Comparison of ENCODE assay signal across 25 cellular contexts in genomic region chr12:63317880-63318279, GRCh38.
"Had no signal": no experiment of that assay in that cellular context is flagged by ENCODE, and none has a peak within 500 bp of the region (broad histone marks: within the 10 kb centered on the region; RNA-seq: fewer than 3 reads in every experiment).

No MANE protein-coding gene starts in this region.

- H3K27me3 ChIP-seq: neutrophil, pancreas, right lobe of liver, sigmoid colon, suprapubic skin, testis, transverse colon, upper lobe of right lung, uterus had no signal

- H3K4me3 ChIP-seq: pancreas, prostate gland, right lobe of liver, sigmoid colon, suprapubic skin, testis, transverse colon, upper lobe of right lung, uterus had no signal

- DNase-seq: naive B cell; naive thymus-derived CD8-positive, alpha-beta T cell; nephron progenitor cell; nucleus accumbens; right cardiac atrium; right lobe of liver; sigmoid colon; small intestine; stimulated activated CD4-positive, alpha-beta T cell treated with anti-CD3 and anti-CD28 coated beads, Interleukin-15, amount 100 ng/mL, for 24 hours; stimulated activated CD4-positive, alpha-beta T cell treated with anti-CD3 and anti-CD28 coated beads, Interleukin-2, amount 100 ng/mL, for 24 hours; stimulated activated CD4-positive, alpha-beta T cell treated with anti-CD3 and anti-CD28 coated beads, Interleukin-2, amount 100 ng/mL, for 48 hours; stimulated activated CD4-positive, alpha-beta T cell treated with anti-CD3 and anti-CD28 coated beads, Interleukin-4, amount 100 ng/mL, for 4 hours; stimulated activated CD8-positive, alpha-beta memory T cell treated with anti-CD3 and anti-CD28 coated beads, Interleukin-4, amount 100 ng/mL, for 48 hours; stimulated activated naive CD4-positive, alpha-beta T cell; stimulated activated naive CD8-positive, alpha-beta T cell treated with anti-CD3 and anti-CD28 coated beads, Interleukin-15, amount 100 ng/mL, for 72 hours; stimulated activated naive CD8-positive, alpha-beta T cell treated with anti-CD3 and anti-CD28 coated beads, Interleukin-15, Interleukin-2, amounts not matched to agents 100 U/mL and 50 U/mL, for 24 hours; substantia nigra; testis; transverse colon; upper lobe of right lung; uterus had no signal

- H3K9me3 ChIP-seq: neutrophil, pancreas, prostate gland, right lobe of liver, sigmoid colon, suprapubic skin, testis, transverse colon, upper lobe of right lung, uterus had no signal

- H3K27ac ChIP-seq: neutrophil, pancreas, prostate gland, right lobe of liver, sigmoid colon, suprapubic skin, testis, transverse colon, upper lobe of right lung, uterus had no signal

- H3K4me1 ChIP-seq: pancreas, prostate gland, sigmoid colon, testis, transverse colon, upper lobe of right lung, uterus had no signal

- H3K36me3 ChIP-seq: neutrophil, pancreas, prostate gland, right lobe of liver, sigmoid colon, suprapubic skin, transverse colon, upper lobe of right lung, uterus had no signal
